In the genomic region with DNA sequence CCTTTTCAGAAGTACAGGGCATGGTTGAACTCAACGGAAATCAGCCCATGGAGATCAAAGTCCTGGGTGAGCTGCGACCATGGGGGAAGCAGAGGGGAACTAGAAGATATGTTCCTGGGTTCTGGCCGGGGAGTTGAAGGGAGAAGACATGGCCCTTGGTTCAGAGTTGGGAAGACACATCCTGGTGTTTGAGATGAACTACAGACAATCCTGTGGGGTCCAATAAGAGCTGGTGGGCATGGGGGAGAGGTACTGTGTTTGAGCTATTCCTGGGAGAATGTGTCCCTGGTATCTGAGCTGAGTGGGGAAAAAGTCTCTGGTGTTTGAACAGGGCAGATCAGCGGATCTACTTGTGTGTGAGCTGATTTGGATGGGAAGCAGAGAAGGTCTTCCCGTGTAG, we compare ENCODE assay signal across 14 cellular contexts.
"Had no signal": no experiment of that assay in that cellular context is flagged by ENCODE, and none has a peak within 500 bp of the region (broad histone marks: within the 10 kb centered on the region; RNA-seq: fewer than 3 reads in every experiment).

No MANE protein-coding gene starts in this region.

- H3K27ac ChIP-seq: VCaP had no signal

- H3K4me3 Mint-ChIP-seq: activated CD4-positive, alpha-beta memory T cell treated with anti-CD3 and anti-CD28 coated beads for 36 hours; activated T-cell treated with anti-CD3 and anti-CD28 coated beads, Interleukin-2, amount 50 U/mL, for 72 hours; immature natural killer cell; natural killer cell; T-cell; type B pancreatic cell had no signal

- ATAC-seq: activated T-cell treated with anti-CD3 and anti-CD28 coated beads, Interleukin-2, amount 50 U/mL, for 72 hours; mucosa of descending colon; natural killer cell; T-cell had no signal

- H3K27ac Mint-ChIP-seq: activated T-cell treated with anti-CD3 and anti-CD28 coated beads, Interleukin-2, amount 50 U/mL, for 72 hours; T-cell; type B pancreatic cell had no signal

- H3K4me3 ChIP-seq: coronary artery, mucosa of descending colon had no signal

- H3K9me3 ChIP-seq: mucosa of descending colon had no signal

- H3K9me3 Mint-ChIP-seq: activated CD4-positive, alpha-beta memory T cell treated with anti-CD3 and anti-CD28 coated beads for 36 hours; activated T-cell treated with anti-CD3 and anti-CD28 coated beads, Interleukin-2, amount 50 U/mL, for 72 hours; immature natural killer cell; natural killer cell; T-cell; type B pancreatic cell had no signal

- H3K27me3 Mint-ChIP-seq: activated CD4-positive, alpha-beta memory T cell treated with anti-CD3 and anti-CD28 coated beads for 36 hours; T-cell; type B pancreatic cell had no signal

- DNase-seq: activated CD4-positive, alpha-beta memory T cell treated with anti-CD3 and anti-CD28 coated beads for 36 hours; activated CD8-positive, alpha-beta memory T cell treated with anti-CD3 and anti-CD28 coated beads, Interleukin-2, amount 50 U/mL, for 4 hours; activated T-cell treated with anti-CD3 and anti-CD28 coated beads, Interleukin-2, amount 50 U/mL, for 72 hours; caudate nucleus; effector CD8-positive, alpha-beta T cell; glutamatergic neuron; immature natural killer cell; mucosa of descending colon; natural killer cell; stimulated activated CD4-positive, alpha-beta T cell treated with anti-CD3 and anti-CD28 coated beads, Interleukin-4, amount 100 ng/mL, for 1 hour; T-cell had no signal
